Comparison of ENCODE assay signal across 1 cellular context in the genomic region with DNA sequence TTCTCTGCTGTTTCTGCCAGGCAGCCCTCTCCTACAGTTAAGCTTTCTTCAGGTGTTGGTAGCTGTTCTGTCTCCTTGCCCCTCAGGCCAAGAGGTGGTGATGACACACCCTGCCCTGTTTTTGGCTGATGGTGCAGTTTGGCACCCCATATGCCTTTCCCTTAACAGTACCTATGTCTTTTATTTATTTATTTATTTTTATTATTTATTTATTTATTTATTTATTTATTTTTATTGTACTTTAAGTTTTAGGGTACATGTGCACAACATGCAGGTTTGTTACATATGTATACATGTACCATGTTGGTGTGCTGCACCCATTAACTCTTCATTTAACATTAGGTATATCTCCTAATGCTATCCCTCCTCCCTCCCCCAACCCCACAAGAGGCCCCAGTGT.
TF ChIP-seq lines count a peak whose summit lies in the region.

No MANE protein-coding gene starts in this region.

TF ChIP-seq in HEK293, 187 proteins besides CTCF, POLR2A, EP300 and RAD21 (continued from another document):
- TF ChIP-seq, protein P1, sequence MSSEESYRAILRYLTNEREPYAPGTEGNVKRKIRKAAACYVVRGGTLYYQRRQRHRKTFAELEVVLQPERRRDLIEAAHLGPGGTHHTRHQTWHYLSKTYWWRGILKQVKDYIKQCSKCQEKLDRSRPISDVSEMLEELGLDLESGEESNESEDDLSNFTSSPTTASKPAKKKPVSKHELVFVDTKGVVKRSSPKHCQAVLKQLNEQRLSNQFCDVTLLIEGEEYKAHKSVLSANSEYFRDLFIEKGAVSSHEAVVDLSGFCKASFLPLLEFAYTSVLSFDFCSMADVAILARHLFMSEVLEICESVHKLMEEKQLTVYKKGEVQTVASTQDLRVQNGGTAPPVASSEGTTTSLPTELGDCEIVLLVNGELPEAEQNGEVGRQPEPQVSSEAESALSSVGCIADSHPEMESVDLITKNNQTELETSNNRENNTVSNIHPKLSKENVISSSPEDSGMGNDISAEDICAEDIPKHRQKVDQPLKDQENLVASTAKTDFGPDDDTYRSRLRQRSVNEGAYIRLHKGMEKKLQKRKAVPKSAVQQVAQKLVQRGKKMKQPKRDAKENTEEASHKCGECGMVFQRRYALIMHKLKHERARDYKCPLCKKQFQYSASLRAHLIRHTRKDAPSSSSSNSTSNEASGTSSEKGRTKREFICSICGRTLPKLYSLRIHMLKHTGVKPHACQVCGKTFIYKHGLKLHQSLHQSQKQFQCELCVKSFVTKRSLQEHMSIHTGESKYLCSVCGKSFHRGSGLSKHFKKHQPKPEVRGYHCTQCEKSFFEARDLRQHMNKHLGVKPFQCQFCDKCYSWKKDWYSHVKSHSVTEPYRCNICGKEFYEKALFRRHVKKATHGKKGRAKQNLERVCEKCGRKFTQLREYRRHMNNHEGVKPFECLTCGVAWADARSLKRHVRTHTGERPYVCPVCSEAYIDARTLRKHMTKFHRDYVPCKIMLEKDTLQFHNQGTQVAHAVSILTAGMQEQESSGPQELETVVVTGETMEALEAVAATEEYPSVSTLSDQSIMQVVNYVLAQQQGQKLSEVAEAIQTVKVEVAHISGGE (tag by site-specific recombination; conservative IDR thresholded peaks at IDR 0.05; ENCODE audit: low read depth) = peak; percentile 57; the same call in 1 of the 2 replicates
- TF ChIP-seq ZNF623 (tag by site-specific recombination; IDR thresholded peaks at IDR 0.05) (peak; percentile 43), ZNF426 (tag by site-specific recombination; IDR thresholded peaks at IDR 0.05) (peak; percentile 82), ZNF501 (tag by site-specific recombination; IDR thresholded peaks at IDR 0.05) (0 out of 2 replicates have a peak, but pooled peaks have one; percentile 33), ZNF558 (tag by site-specific recombination; IDR thresholded peaks at IDR 0.05) (0 out of 2 replicates have a peak, but pooled peaks have one; percentile 16), ZNF202 (tag by site-specific recombination; IDR thresholded peaks at IDR 0.05; ENCODE audit: borderline replicate concordance) (0 out of 2 replicates have a peak, but pooled peaks have one; percentile 42), ZNF664 (tag by site-specific recombination; IDR thresholded peaks at IDR 0.05) (peak; percentile 29; the same call in 1 of the 2 replicates), ZNF394 (tag by site-specific recombination; IDR thresholded peaks at IDR 0.05; ENCODE audit: borderline replicate concordance) (peak; percentile 91), ZNF654 (tag by site-specific recombination; IDR thresholded peaks at IDR 0.05; ENCODE audit: low read depth) (0 out of 2 replicates have a peak, but pooled peaks have one; percentile 18)
- TF ChIP-seq, protein P2, sequence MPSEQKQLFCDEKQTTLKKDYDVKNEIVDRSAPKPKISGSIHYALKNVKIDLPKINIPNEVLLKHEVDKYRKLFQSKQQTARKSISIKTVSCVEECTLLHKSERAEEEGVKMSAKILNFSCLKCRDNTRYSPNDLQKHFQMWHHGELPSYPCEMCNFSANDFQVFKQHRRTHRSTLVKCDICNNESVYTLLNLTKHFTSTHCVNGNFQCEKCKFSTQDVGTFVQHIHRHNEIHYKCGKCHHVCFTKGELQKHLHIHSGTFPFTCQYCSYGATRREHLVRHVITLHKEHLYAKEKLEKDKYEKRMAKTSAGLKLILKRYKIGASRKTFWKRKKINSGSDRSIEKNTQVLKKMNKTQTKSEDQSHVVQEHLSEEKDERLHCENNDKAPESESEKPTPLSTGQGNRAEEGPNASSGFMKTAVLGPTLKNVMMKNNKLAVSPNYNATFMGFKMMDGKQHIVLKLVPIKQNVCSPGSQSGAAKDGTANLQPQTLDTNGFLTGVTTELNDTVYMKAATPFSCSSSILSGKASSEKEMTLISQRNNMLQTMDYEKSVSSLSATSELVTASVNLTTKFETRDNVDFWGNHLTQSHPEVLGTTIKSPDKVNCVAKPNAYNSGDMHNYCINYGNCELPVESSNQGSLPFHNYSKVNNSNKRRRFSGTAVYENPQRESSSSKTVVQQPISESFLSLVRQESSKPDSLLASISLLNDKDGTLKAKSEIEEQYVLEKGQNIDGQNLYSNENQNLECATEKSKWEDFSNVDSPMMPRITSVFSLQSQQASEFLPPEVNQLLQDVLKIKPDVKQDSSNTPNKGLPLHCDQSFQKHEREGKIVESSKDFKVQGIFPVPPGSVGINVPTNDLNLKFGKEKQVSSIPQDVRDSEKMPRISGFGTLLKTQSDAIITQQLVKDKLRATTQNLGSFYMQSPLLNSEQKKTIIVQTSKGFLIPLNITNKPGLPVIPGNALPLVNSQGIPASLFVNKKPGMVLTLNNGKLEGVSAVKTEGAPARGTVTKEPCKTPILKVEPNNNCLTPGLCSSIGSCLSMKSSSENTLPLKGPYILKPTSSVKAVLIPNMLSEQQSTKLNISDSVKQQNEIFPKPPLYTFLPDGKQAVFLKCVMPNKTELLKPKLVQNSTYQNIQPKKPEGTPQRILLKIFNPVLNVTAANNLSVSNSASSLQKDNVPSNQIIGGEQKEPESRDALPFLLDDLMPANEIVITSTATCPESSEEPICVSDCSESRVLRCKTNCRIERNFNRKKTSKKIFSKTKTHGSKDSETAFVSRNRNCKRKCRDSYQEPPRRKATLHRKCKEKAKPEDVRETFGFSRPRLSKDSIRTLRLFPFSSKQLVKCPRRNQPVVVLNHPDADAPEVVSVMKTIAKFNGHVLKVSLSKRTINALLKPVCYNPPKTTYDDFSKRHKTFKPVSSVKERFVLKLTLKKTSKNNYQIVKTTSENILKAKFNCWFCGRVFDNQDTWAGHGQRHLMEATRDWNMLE (tag by site-specific recombination; conservative IDR thresholded peaks at IDR 0.05; ENCODE audit: low read depth) = peak; percentile 81
- TF ChIP-seq, protein P3, sequence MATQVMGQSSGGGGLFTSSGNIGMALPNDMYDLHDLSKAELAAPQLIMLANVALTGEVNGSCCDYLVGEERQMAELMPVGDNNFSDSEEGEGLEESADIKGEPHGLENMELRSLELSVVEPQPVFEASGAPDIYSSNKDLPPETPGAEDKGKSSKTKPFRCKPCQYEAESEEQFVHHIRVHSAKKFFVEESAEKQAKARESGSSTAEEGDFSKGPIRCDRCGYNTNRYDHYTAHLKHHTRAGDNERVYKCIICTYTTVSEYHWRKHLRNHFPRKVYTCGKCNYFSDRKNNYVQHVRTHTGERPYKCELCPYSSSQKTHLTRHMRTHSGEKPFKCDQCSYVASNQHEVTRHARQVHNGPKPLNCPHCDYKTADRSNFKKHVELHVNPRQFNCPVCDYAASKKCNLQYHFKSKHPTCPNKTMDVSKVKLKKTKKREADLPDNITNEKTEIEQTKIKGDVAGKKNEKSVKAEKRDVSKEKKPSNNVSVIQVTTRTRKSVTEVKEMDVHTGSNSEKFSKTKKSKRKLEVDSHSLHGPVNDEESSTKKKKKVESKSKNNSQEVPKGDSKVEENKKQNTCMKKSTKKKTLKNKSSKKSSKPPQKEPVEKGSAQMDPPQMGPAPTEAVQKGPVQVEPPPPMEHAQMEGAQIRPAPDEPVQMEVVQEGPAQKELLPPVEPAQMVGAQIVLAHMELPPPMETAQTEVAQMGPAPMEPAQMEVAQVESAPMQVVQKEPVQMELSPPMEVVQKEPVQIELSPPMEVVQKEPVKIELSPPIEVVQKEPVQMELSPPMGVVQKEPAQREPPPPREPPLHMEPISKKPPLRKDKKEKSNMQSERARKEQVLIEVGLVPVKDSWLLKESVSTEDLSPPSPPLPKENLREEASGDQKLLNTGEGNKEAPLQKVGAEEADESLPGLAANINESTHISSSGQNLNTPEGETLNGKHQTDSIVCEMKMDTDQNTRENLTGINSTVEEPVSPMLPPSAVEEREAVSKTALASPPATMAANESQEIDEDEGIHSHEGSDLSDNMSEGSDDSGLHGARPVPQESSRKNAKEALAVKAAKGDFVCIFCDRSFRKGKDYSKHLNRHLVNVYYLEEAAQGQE (tag by site-specific recombination; IDR thresholded peaks at IDR 0.05) = peak; percentile 55; the same call in 1 of the 2 replicates
